In genomic region chr2:39491653-39492052, GRCh38 we compare ENCODE assay signal across 12 cellular contexts. TPM values are rescaled to one million over a fixed set of nuclear protein-coding genes. Genes with fewer than 3 reads are reported as not detected.
DNase-seq lines count a peak whose midpoint lies in the region; ATAC-seq, FAIRE-seq and TF ChIP-seq lines count a peak whose summit lies in the region.
"Had no signal": no experiment of that assay in that cellular context is flagged by ENCODE, and none has a peak within 500 bp of the region (broad histone marks: within the 10 kb centered on the region; RNA-seq: fewer than 3 reads in every experiment).

No MANE protein-coding gene starts in this region.

- no peaks in the 10 kb centered on the region for H3K9me3 ChIP-seq in heart right ventricle
- H3K9me3 ChIP-seq in colonic mucosa: no peaks in the 10 kb centered on the region
- no peaks in the 10 kb centered on the region for H3K9me3 ChIP-seq in subcutaneous abdominal adipose tissue (ENCODE audit: control insufficient read depth in 5 of 5, low read length in 5 of 5)
- H3K9me3 ChIP-seq in HAP-1: no peaks in the 10 kb centered on the region

- H3K4me3 ChIP-seq in heart right ventricle: no peak overlapping the region
- H3K4me3 ChIP-seq in colonic mucosa: no peak overlapping the region
- no peak overlapping the region for H3K4me3 ChIP-seq in subcutaneous abdominal adipose tissue (ENCODE audit: low read depth in 1 of 5, low read length in 5 of 5)
- no peak overlapping the region for H3K4me3 ChIP-seq in HAP-1

- intact Hi-C loops in heart right ventricle (cut with DNase I) (no loop called here), left cardiac atrium (cut with DNase I) (no loop called here), colonic mucosa (cut with DNase I) (no loop called here)

- ATAC-seq in heart right ventricle (no peak), left cardiac atrium (no peak), HG03139 (IDR thresholded peaks at IDR 0.05; ENCODE audit: unreplicated experiment) (peak; percentile 5)

- WGBS in heart right ventricle, 2 donors: 96% methylated on average over 4 of the region's 4 CpGs

- H3K27me3 ChIP-seq in heart right ventricle (no peaks in the 10 kb centered on the region), colonic mucosa (no peaks in the 10 kb centered on the region), subcutaneous abdominal adipose tissue (ENCODE audit: control insufficient read depth in 5 of 5, insufficient read depth in 4 of 5, low read length in 5 of 5) (no peaks in the 10 kb centered on the region), HAP-1 (ENCODE audit: low read depth) (no peaks in the 10 kb centered on the region)

- no peak for DNase-seq in heart right ventricle
- DNase-seq in left cardiac atrium: no peak
- DNase-seq in colonic mucosa: no peak
- DNase-seq in iPS-NIHi11 (ENCODE audit: low spot score): no peak
- DNase-seq in HTR-8/SVneo (ENCODE audit: insufficient read length, low spot score): no peak
- DNase-seq in HAP-1 (ENCODE audit: low spot score in 2 of 2): no peak
- DNase-seq: activated gamma-delta T cell treated with Interleukin-2 at 50 U/mL for 16 hours; CD4-positive, alpha-beta memory T cell; islet precursor cell; posterior cingulate gyrus had no signal

- H3K36me3 ChIP-seq in heart right ventricle (no peaks in the 10 kb centered on the region), colonic mucosa (no peaks in the 10 kb centered on the region), subcutaneous abdominal adipose tissue (ENCODE audit: control insufficient read depth in 5 of 5, insufficient read depth in 5 of 5, low read length in 5 of 5) (no peaks in the 10 kb centered on the region), HAP-1 (replicated peaks) (no peaks in the 10 kb centered on the region)

- H3K27ac ChIP-seq in heart right ventricle (peak overlapping the region in 7 of 10 donors; percentile 11 to 85 (median 71)), colonic mucosa (peak overlapping the region; percentile 3), subcutaneous abdominal adipose tissue (ENCODE audit: low read depth, low read length) (peak overlapping the region; percentile 73)

- no peak for TF ChIP-seq CTCF in heart right ventricle (IDR thresholded peaks at IDR 0.05)
- TF ChIP-seq CTCF in colonic mucosa (IDR thresholded peaks at IDR 0.05): no peak

- H3K9ac ChIP-seq in colonic mucosa (ENCODE audit: low read depth in 2 of 2, low read length in 2 of 2) (no peak overlapping the region), subcutaneous abdominal adipose tissue (ENCODE audit: low read length in 5 of 5) (no peak overlapping the region)

- no peak for FAIRE-seq in HTR-8/SVneo (lab: Jason Lieb, UNC)

- in situ Hi-C loops in HAP-1 (cut with MboI; ENCODE audit: low sequenced_read_pairs): no loop called here

- peaks cover 0 to 57% (median 22%) of the 10 kb centered on the region in 9 donors for H3K4me1 ChIP-seq in heart right ventricle
- H3K4me1 ChIP-seq in colonic mucosa: no peaks in the 10 kb centered on the region
- H3K4me1 ChIP-seq in subcutaneous abdominal adipose tissue (ENCODE audit: control insufficient read depth in 5 of 5, insufficient read depth in 5 of 5, low read length in 5 of 5): peaks cover 5 to 28% (median 24%) of the 10 kb centered on the region in 5 donors
- H3K4me1 ChIP-seq in HAP-1: no peaks in the 10 kb centered on the region; the same call in 1 of the 2 replicates

RNA-seq across cellular contexts. Expression of gene MAP4K3, which starts 54.6 kb away (rescaled TPM):
- 10 to 100 TPM; 27.6 to 49.0 (median 40.2) TPM for total RNA-seq in heart right ventricle
- polyA plus RNA-seq in heart right ventricle: 10 to 100 TPM in 1 of 2 donors, 1 to 10 TPM in 1; 8.1 to 41.5 TPM
- 10 to 100 TPM; 28.0 to 31.2 TPM for total RNA-seq in left cardiac atrium
- 10 to 100 TPM; 22.2 to 30.9 TPM for total RNA-seq in colonic mucosa

Comparison
In these comparisons a context has a peak if more than half of its experiments do, and no peak if none do; other contexts are left out.
1. H3K27ac ChIP-seq: peak in every context shown above with its lines; median percentile 73 in subcutaneous abdominal adipose tissue; 71 in heart right ventricle; 3 in colonic mucosa.